ENCODE assay signal across 8 cellular contexts in the genomic region with DNA sequence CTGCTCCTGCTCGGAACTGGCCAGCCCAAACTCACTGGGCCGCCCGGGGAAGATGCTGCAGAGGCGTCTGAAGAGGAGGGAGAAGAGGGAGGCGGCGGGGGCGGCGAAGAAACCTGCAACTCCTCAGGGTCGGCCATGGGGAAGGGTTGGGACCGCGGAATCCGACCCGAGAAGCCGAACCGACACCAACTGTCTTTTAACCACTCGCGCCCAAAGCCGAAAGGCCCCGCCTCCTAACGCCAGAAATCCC. TPM values are rescaled to one million over a fixed set of nuclear protein-coding genes. Genes with fewer than 3 reads are reported as not detected.
DNase-seq lines count a peak whose midpoint lies in the region; ATAC-seq and TF ChIP-seq lines count a peak whose summit lies in the region.

A gene (minus strand): TSS at position 223 of the 250 bp plus-strand sequence. CDS start 86 bp downstream, at position 137.

- H3K4me1 ChIP-seq in OCI-LY1 (ENCODE audit: insufficient read depth, low read length, severe bottlenecking), result peaks cover 23% of the 10 kb centered on the region

- H3K4me3 ChIP-seq in OCI-LY1 (ENCODE audit: low read depth, low read length, poor library complexity, severe bottlenecking), result peak within 1 kb of the TSS; percentile 87

- in situ Hi-C loops in Caki2 (cut with HindIII; ENCODE audit: low pct_unique_long_range_greater_than_20kb, low sequenced_read_pairs), result no loop called here

- no peaks in the 10 kb centered on the region for H4K20me1 ChIP-seq in OCI-LY1 (ENCODE audit: insufficient read depth, low read length)

- H3K9me3 Mint-ChIP-seq in endothelial cell (ENCODE audit: unreplicated experiment), result no peaks in the 10 kb centered on the region

- H3F3A ChIP-seq in OCI-LY1 (ENCODE audit: insufficient read depth, low read length), result no peaks in the 10 kb centered on the region

- H3K9ac ChIP-seq in OCI-LY1 (ENCODE audit: low read length), result peak within 1 kb of the TSS; percentile 86

- peaks cover 16% of the 10 kb centered on the region for H3K79me2 ChIP-seq in OCI-LY1 (ENCODE audit: insufficient read depth, low read length)

- no peaks in the 10 kb centered on the region for H3K36me3 ChIP-seq in OCI-LY1 (ENCODE audit: insufficient read depth, low read length)

- H3K36me3 Mint-ChIP-seq in endothelial cell (ENCODE audit: low read depth, unreplicated experiment), result no peaks in the 10 kb centered on the region

- peak within 1 kb of the TSS; percentile 72 for H3K27ac ChIP-seq in OCI-LY1 (ENCODE audit: low read depth, low read length, poor library complexity, severe bottlenecking)

- peak within 1 kb of the TSS; percentile 86 for H3K4me2 ChIP-seq in OCI-LY1 (ENCODE audit: low read length)

- H3K4me1 Mint-ChIP-seq in endothelial cell (ENCODE audit: unreplicated experiment), result peaks cover 16% of the 10 kb centered on the region

- no peak for TF ChIP-seq CTCF in OCI-LY1 (IDR thresholded peaks at IDR 0.05; ENCODE audit: low read length)
- no peak for TF ChIP-seq CTCF in endothelial cell (IDR thresholded peaks at IDR 0.05; ENCODE audit: unreplicated experiment)

- ATAC-seq in HG03432 (IDR thresholded peaks at IDR 0.05; ENCODE audit: unreplicated experiment) (no peak), HG03045 (IDR thresholded peaks at IDR 0.05; ENCODE audit: unreplicated experiment) (no peak)

- no peaks in the 10 kb centered on the region for H3K9me3 ChIP-seq in OCI-LY1 (ENCODE audit: low read length)

- H3K27me3 Mint-ChIP-seq in endothelial cell (ENCODE audit: unreplicated experiment), result peaks cover 9% of the 10 kb centered on the region

- DNase-seq in Caki2 (ENCODE audit: low read depth) (no peak), endothelial cell (ENCODE audit: low spot score) (no peak), occipital lobe (lab: John Stamatoyannopoulos, UW) (no peak), COLO668 (lab: John Stamatoyannopoulos, UW; ENCODE audit: unreplicated experiment) (no peak), NCI-H524 treated with DMSO at 0.1 percent for 48 hours (lab: John Stamatoyannopoulos, UW) (no peak)

- H3K9me2 ChIP-seq in OCI-LY1 (ENCODE audit: low read depth, low read length), result no peaks in the 10 kb centered on the region

- no peak within 1 kb of the TSS for H2AFZ ChIP-seq in OCI-LY1 (ENCODE audit: low read length)

- H3K27ac Mint-ChIP-seq in endothelial cell (ENCODE audit: unreplicated experiment), result peak within 1 kb of the TSS; percentile 83

- H3K27me3 ChIP-seq in OCI-LY1 (ENCODE audit: insufficient read depth, low read length), result no peaks in the 10 kb centered on the region

- H3K4me3 Mint-ChIP-seq in endothelial cell (ENCODE audit: unreplicated experiment), result peak within 1 kb of the TSS; percentile 99

RNA-seq across cellular contexts. Expression of the gene that starts here (rescaled TPM):
- total RNA-seq in Caki2 (2014; rRNA removed; shearing (Covaris generic); ENCODE audit: low replicate concordance), result 7.7 and 16.4 TPM in 2 replicates
- total RNA-seq in endothelial cell (ENCODE audit: unreplicated experiment), result 7.0 TPM
- 29.9 TPM for total RNA-seq in occipital lobe
